ENCODE assay signal across 8 cellular contexts in genomic region chr17:75047398-75048098, GRCh38. TPM values are rescaled to one million over a fixed set of nuclear protein-coding genes. Genes with fewer than 3 reads are reported as not detected.
DNase-seq lines count a peak whose midpoint lies in the region; ATAC-seq and TF ChIP-seq lines count a peak whose summit lies in the region.

No MANE protein-coding gene starts in this region.

- TF ChIP-seq POLR2A in lower leg skin (IDR thresholded peaks at IDR 0.05): no peak

- TF ChIP-seq CTCF in lower leg skin (IDR thresholded peaks at IDR 0.05): no peak

- peaks cover 40% of the 10 kb centered on the region for H3K36me3 ChIP-seq in SJSA1

- H3K27me3 ChIP-seq in SJSA1 (replicated peaks): no peaks in the 10 kb centered on the region

- peaks cover 16% of the 10 kb centered on the region for H3K4me1 ChIP-seq in SJSA1 (replicated peaks)

- H3K4me3 ChIP-seq in SJSA1: peak overlapping the region; percentile 81
- H3K4me3 ChIP-seq in lower leg skin (ENCODE audit: low read depth, poor library complexity, severe bottlenecking): peak overlapping the region; percentile 65

- intact Hi-C loops in lower leg skin (cut with DNase I; ENCODE audit: low total_unique reads): no loop called here

- WGBS in lower leg skin, 2 donors: 1 to 3% methylated on average over 11 to 16 of the region's 38 CpGs

- no peaks in the 10 kb centered on the region for H3K9me3 ChIP-seq in SJSA1 (replicated peaks)

- peak; percentile 24 for ATAC-seq in GM18498 (IDR thresholded peaks at IDR 0.05; ENCODE audit: unreplicated experiment)
- ATAC-seq in HG02623 (IDR thresholded peaks at IDR 0.05; ENCODE audit: unreplicated experiment): peak; percentile 6
- ATAC-seq in stimulated activated naive CD8-positive, alpha-beta T cell treated with anti-CD3 and anti-CD28 coated beads, Interleukin-15, Interleukin-2, amounts not matched to agents 100 U/mL and 50 U/mL, for 24 hours: peak; percentile 1

- in situ Hi-C loops in KBM-7 (cut with MboI; ENCODE audit: low pct_unique_long_range_greater_than_20kb, low sequenced_read_pairs): no loop called here

- peak in 1 of 2 experiments; percentile 16 for DNase-seq in SJSA1 (ENCODE audit: low read depth in 1 of 2, low spot score in 2 of 2)
- peak; percentile 41 for DNase-seq in cerebellum (ENCODE audit: low spot score)
- DNase-seq in lower leg skin (ENCODE audit: low spot score in 2 of 2): peak; percentile 33 to 90
- peak; percentile 49 for DNase-seq in stimulated activated naive CD8-positive, alpha-beta T cell treated with anti-CD3 and anti-CD28 coated beads, Interleukin-15, Interleukin-2, amounts not matched to agents 100 U/mL and 50 U/mL, for 24 hours
- DNase-seq in KBM-7: no peak
- DNase-seq in NCI-H2196 (lab: John Stamatoyannopoulos, UW; ENCODE audit: unreplicated experiment): no peak

- H3K27ac ChIP-seq in SJSA1: no peak overlapping the region

RNA-seq across cellular contexts. Expression of gene KCTD2, which starts 0.5 kb away (rescaled TPM):
- 24.4 and 28.6 TPM in 2 replicates for total RNA-seq in SJSA1 (2014; rRNA removed; shearing (Covaris generic))
- 31.5 TPM for total RNA-seq in cerebellum
- total RNA-seq in lower leg skin: 10 to 100 TPM; 22.5 to 38.3 (median 28.6) TPM

RNA-seq across cellular contexts. Expression of gene ATP5PD, which starts 0.8 kb away (rescaled TPM):
- 601 and 1,079 TPM in 2 replicates for total RNA-seq in SJSA1 (2014; rRNA removed; shearing (Covaris generic))
- 69.1 TPM for total RNA-seq in cerebellum
- 100 to 1,000 TPM; 212 to 298 (median 249) TPM for total RNA-seq in lower leg skin

RNA-seq across cellular contexts. Expression of gene MRPL58, which starts 35.1 kb away (rescaled TPM):
- 154 and 186 TPM in 2 replicates for total RNA-seq in SJSA1 (2014; rRNA removed; shearing (Covaris generic))
- 6.6 TPM for total RNA-seq in cerebellum
- total RNA-seq in lower leg skin: 10 to 100 TPM; 48.6 to 76.4 (median 58.8) TPM

RNA-seq across cellular contexts. Expression of gene SLC16A5, which starts 40.2 kb away (rescaled TPM):
- total RNA-seq in SJSA1 (2014; rRNA removed; shearing (Covaris generic)): 0.50 and 0.71 TPM in 2 replicates
- total RNA-seq in cerebellum: 1.1 TPM
- 100 to 1,000 TPM in 1 of 4 donors, 10 to 100 TPM in 3; 41.1 to 101 (median 62.6) TPM for total RNA-seq in lower leg skin

Comparison
In these comparisons a context has a peak if more than half of its experiments do, and no peak if none do; other contexts are left out.
1. DNase-seq: peak in cerebellum (single experiment), lower leg skin (2 of 2) and stimulated activated naive CD8-positive, alpha-beta T cell treated with anti-CD3 and anti-CD28 coated beads, Interleukin-15, Interleukin-2, amounts not matched to agents 100 U/mL and 50 U/mL, for 24 hours (single experiment); none in KBM-7 (single experiment) and NCI-H2196 (single experiment).
2. Peak in every context shown above with its lines, with median percentiles within 50 percentile points of each other: ATAC-seq.